21 cellular contexts compared by ENCODE assay signal in the genomic region with DNA sequence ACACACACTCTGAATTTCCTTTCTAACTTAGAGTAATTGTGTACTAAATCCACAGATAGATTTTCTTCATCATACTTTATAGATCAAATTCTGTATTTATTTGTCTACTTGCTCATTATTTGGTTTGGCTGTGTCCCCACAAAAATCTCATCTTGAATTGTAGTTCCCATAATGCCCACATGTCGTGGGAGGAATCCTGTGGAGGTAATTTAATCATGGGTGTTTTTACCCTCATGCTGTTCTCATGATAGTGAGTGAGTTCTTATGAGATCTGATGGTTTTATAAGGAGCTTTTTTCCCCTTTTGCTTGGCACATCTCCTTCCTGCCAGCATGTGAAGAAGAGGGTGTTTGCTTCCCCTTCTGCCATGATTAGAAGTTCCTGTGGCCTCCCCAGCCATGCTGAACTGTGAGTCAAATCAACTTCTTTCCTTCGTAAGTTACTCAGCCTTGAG.
A peak's percentile ranks its signal among the peaks of the same experiment; 100 is the strongest.
DNase-seq lines count a peak whose midpoint lies in the region; FAIRE-seq and TF ChIP-seq lines count a peak whose summit lies in the region.
"Had no signal": no experiment of that assay in that cellular context is flagged by ENCODE, and none has a peak within 500 bp of the region (broad histone marks: within the 10 kb centered on the region; RNA-seq: fewer than 3 reads in every experiment).

No MANE protein-coding gene starts in this region.

- CTCF ChIA-PET in activated CD4-positive, alpha-beta T cell treated with anti-CD3 and anti-CD28 coated beads, Interleukin-2, amount 10 ng/mL, durations not matched to agents 7 days and 5 days (lab: Charles Lee), result no interaction called here

- in situ Hi-C loops in astrocyte of the spinal cord (cut with HindIII; ENCODE audit: low sequenced_read_pairs), result no loop called here

- no peak overlapping the region for H3K4me3 Mint-ChIP-seq in activated CD4-positive, alpha-beta T cell treated with anti-CD3 and anti-CD28 coated beads, Interleukin-2, amount 10 ng/mL, durations not matched to agents 7 days and 5 days
- H3K4me3 Mint-ChIP-seq: activated B cell treated with CpG ODN at 0.5 μM for 24 hours, GM23338, memory B cell had no signal

- H3K4me3 ChIP-seq in ACC112 (ENCODE audit: low read depth, low read length) (no peak overlapping the region), astrocyte of the spinal cord (ENCODE audit: low read depth, low read length) (no peak overlapping the region), hepatocyte (no peak overlapping the region)
- H3K4me3 ChIP-seq: body of pancreas, GM23338, sigmoid colon, tibial artery had no signal

- TF ChIP-seq CTCF in astrocyte of the spinal cord (IDR thresholded peaks at IDR 0.05; ENCODE audit: low read depth, low read length), result peak; percentile 6
- TF ChIP-seq CTCF in hepatocyte (IDR thresholded peaks at IDR 0.05; ENCODE audit: poor library complexity), result no peak

- peaks cover 14% of the 10 kb centered on the region for H3K9me3 Mint-ChIP-seq in activated CD4-positive, alpha-beta T cell treated with anti-CD3 and anti-CD28 coated beads, Interleukin-2, amount 10 ng/mL, durations not matched to agents 7 days and 5 days

- H4K20me1 ChIP-seq in hepatocyte (ENCODE audit: insufficient read depth, poor library complexity, severe bottlenecking), result no peaks in the 10 kb centered on the region

- H3K4me1 ChIP-seq in ACC112 (ENCODE audit: control insufficient read depth, insufficient read depth, low read length, unreplicated experiment), result no peaks in the 10 kb centered on the region
- H3K4me1 ChIP-seq in hepatocyte (ENCODE audit: insufficient read depth), result no peaks in the 10 kb centered on the region
- H3K4me1 ChIP-seq: body of pancreas, tibial artery had no signal

- H3K27ac ChIP-seq in ACC112 (ENCODE audit: low read depth, low read length) (peak overlapping the region; percentile 53), hepatocyte (no peak overlapping the region)
- H3K27ac ChIP-seq: body of pancreas, sigmoid colon, tibial artery had no signal

- no peaks in the 10 kb centered on the region for H3K27me3 Mint-ChIP-seq in activated CD4-positive, alpha-beta T cell treated with anti-CD3 and anti-CD28 coated beads, Interleukin-2, amount 10 ng/mL, durations not matched to agents 7 days and 5 days
- H3K27me3 Mint-ChIP-seq: activated B cell treated with CpG ODN at 0.5 μM for 24 hours had no signal

- H3K4me2 ChIP-seq in hepatocyte, result no peak overlapping the region
- H3K4me2 ChIP-seq: GM23338 had no signal

- WGBS in hepatocyte (ENCODE audit: low lambda C conversion rate, missing lambda C conversion rate), result 82% methylated on average over 2 of the region's 2 CpGs

- H2AFZ ChIP-seq in ACC112 (ENCODE audit: low read length, unreplicated experiment) (no peak overlapping the region), hepatocyte (no peak overlapping the region)
- H2AFZ ChIP-seq: GM23338 had no signal

- POLR2A ChIA-PET in activated CD4-positive, alpha-beta T cell treated with anti-CD3 and anti-CD28 coated beads, Interleukin-2, amount 10 ng/mL, durations not matched to agents 7 days and 5 days (lab: Charles Lee), result no interaction called here

- H3K36me3 ChIP-seq in ACC112 (ENCODE audit: insufficient read depth, low read length) (no peaks in the 10 kb centered on the region; the same call in 1 of the 2 replicates), hepatocyte (replicated peaks; ENCODE audit: insufficient read depth, low read depth) (no peaks in the 10 kb centered on the region)
- H3K36me3 ChIP-seq: sigmoid colon, tibial artery had no signal

- no peaks in the 10 kb centered on the region for H3K27me3 ChIP-seq in ACC112 (ENCODE audit: insufficient read depth, low read length)
- no peaks in the 10 kb centered on the region for H3K27me3 ChIP-seq in hepatocyte
- H3K27me3 ChIP-seq: body of pancreas, sigmoid colon, tibial artery had no signal

- no peak overlapping the region for H3K27ac Mint-ChIP-seq in activated CD4-positive, alpha-beta T cell treated with anti-CD3 and anti-CD28 coated beads, Interleukin-2, amount 10 ng/mL, durations not matched to agents 7 days and 5 days
- H3K27ac Mint-ChIP-seq: activated B cell treated with CpG ODN at 0.5 μM for 24 hours, GM23338, memory B cell had no signal

- H3K9me2 ChIP-seq in hepatocyte (replicated peaks; ENCODE audit: insufficient read depth), result no peaks in the 10 kb centered on the region

- FAIRE-seq in islet of Langerhans (lab: Jason Lieb, UNC), result peak; percentile 56
- FAIRE-seq: RCC 7860 had no signal

- H3K4me1 Mint-ChIP-seq in activated CD4-positive, alpha-beta T cell treated with anti-CD3 and anti-CD28 coated beads, Interleukin-2, amount 10 ng/mL, durations not matched to agents 7 days and 5 days, result no peaks in the 10 kb centered on the region
- H3K4me1 Mint-ChIP-seq: activated B cell treated with CpG ODN at 0.5 μM for 24 hours, memory B cell had no signal

- H3K36me3 Mint-ChIP-seq in activated CD4-positive, alpha-beta T cell treated with anti-CD3 and anti-CD28 coated beads, Interleukin-2, amount 10 ng/mL, durations not matched to agents 7 days and 5 days (ENCODE audit: low read depth), result peaks cover 4% of the 10 kb centered on the region

- peak; percentile 5 for DNase-seq in HT-29 (ENCODE audit: low spot score)
- peak; percentile 57 for DNase-seq in astrocyte of the spinal cord (ENCODE audit: low read depth, low spot score)
- DNase-seq in hepatocyte (ENCODE audit: low spot score), result no peak
- DNase-seq in C1 segment of cervical spinal cord (lab: John Stamatoyannopoulos, UW), result no peak
- DNase-seq in activated CD4-positive, alpha-beta T cell treated with anti-CD3 and anti-CD28 coated beads, Interleukin-2, amount 10 ng/mL, durations not matched to agents 7 days and 5 days, result no peak
- no peak for DNase-seq in T-helper 2 cell
- DNase-seq: activated B cell treated with CpG ODN at 0.5 μM for 24 hours; activated naive CD4-positive, alpha-beta T cell; AML-193; body of pancreas; DMS79 treated with DMSO at 0.1 percent for 48 hours; NCI-H1048; NCI-H524 treated with DMSO at 0.1 percent for 48 hours; sigmoid colon; stimulated activated CD4-positive, alpha-beta T cell treated with anti-CD3 and anti-CD28 coated beads, Interleukin-4, amount 100 ng/mL, for 4 hours; tibial artery had no signal

- no peaks in the 10 kb centered on the region for H3K9me3 ChIP-seq in hepatocyte (ENCODE audit: low read depth)
- H3K9me3 ChIP-seq: body of pancreas, sigmoid colon, tibial artery had no signal

- H3K79me2 ChIP-seq in ACC112 (ENCODE audit: control insufficient read depth, insufficient read depth, low read length, unreplicated experiment) (no peaks in the 10 kb centered on the region), hepatocyte (no peaks in the 10 kb centered on the region)

Comparison
In these comparisons a context has a peak if more than half of its experiments do, and no peak if none do; other contexts are left out.
1. DNase-seq: peak in HT-29 (single experiment) and astrocyte of the spinal cord (single experiment); none in hepatocyte (single experiment), C1 segment of cervical spinal cord (0 of 14), activated CD4-positive, alpha-beta T cell treated with anti-CD3 and anti-CD28 coated beads, Interleukin-2, amount 10 ng/mL, durations not matched to agents 7 days and 5 days (single experiment) and T-helper 2 cell (0 of 5).